ENCODE assay signal across 1 cellular context in the genomic region with DNA sequence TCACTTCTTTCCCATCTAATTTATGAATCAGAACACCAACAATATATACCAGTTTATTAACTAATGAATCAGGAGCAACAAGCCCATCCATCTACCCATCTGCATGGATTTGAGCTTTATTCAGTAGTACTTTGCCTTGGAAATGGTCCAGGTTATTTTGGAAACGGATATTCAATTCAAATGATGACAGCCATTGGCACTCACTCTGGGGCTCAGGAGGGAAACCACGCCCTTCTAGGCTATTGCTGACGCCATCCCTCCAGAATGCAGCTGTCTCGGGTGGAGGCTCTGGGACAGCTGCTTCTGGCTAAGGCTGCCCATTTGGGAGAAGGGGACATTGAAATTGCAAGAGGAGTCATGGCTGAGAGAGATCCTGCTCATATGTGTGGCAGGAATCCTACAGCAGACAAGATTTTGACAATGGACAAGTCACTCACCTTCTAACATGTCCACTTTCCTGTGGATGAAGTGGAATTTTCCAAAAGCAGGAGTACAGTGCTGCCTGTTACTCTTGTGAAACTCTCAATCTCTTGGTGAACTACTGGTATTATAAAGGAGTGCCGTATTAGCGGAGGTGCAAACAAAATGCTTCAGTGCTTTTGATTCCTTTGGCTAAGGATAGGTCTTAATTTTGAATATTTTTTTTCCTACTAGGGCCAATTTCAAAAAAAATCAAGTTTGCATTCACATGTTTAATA.
A peak's percentile ranks its signal among the peaks of the same experiment; 100 is the strongest.
TF ChIP-seq lines count a peak whose summit lies in the region.

No MANE protein-coding gene starts in this region.

TF ChIP-seq in HCT116, 20 proteins besides CTCF, POLR2A, EP300 and RAD21 (continued from another document):
- TF ChIP-seq, protein P1, sequence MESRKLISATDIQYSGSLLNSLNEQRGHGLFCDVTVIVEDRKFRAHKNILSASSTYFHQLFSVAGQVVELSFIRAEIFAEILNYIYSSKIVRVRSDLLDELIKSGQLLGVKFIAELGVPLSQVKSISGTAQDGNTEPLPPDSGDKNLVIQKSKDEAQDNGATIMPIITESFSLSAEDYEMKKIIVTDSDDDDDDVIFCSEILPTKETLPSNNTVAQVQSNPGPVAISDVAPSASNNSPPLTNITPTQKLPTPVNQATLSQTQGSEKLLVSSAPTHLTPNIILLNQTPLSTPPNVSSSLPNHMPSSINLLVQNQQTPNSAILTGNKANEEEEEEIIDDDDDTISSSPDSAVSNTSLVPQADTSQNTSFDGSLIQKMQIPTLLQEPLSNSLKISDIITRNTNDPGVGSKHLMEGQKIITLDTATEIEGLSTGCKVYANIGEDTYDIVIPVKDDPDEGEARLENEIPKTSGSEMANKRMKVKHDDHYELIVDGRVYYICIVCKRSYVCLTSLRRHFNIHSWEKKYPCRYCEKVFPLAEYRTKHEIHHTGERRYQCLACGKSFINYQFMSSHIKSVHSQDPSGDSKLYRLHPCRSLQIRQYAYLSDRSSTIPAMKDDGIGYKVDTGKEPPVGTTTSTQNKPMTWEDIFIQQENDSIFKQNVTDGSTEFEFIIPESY (IDR thresholded peaks at IDR 0.05; ENCODE audit: extremely low read depth, insufficient replicate concordance, low read length) = no peak
- TF ChIP-seq JUND (IDR thresholded peaks at IDR 0.05) (peak; percentile 65), EZH2phosphoT487 (IDR thresholded peaks at IDR 0.05; ENCODE audit: borderline replicate concordance) (no peak), SRF (IDR thresholded peaks at IDR 0.05; ENCODE audit: low read depth) (no peak), EGR1 (IDR thresholded peaks at IDR 0.05; ENCODE audit: low read depth) (no peak), FOSL1 (IDR thresholded peaks at IDR 0.05; ENCODE audit: low read depth) (peak; percentile 49), ZFX (IDR thresholded peaks at IDR 0.05) (no peak), EZH2 (IDR thresholded peaks at IDR 0.05) (no peak), YY1 (IDR thresholded peaks at IDR 0.05; ENCODE audit: extremely low read depth, insufficient replicate concordance, low read depth, low read length) (no peak), ELF1 (IDR thresholded peaks at IDR 0.05; ENCODE audit: borderline replicate concordance, low read depth) (no peak)
TF ChIP-seq in HCT116: peak in this region for 8.
